ENCODE assay signal across 1 cellular context in the genomic region with DNA sequence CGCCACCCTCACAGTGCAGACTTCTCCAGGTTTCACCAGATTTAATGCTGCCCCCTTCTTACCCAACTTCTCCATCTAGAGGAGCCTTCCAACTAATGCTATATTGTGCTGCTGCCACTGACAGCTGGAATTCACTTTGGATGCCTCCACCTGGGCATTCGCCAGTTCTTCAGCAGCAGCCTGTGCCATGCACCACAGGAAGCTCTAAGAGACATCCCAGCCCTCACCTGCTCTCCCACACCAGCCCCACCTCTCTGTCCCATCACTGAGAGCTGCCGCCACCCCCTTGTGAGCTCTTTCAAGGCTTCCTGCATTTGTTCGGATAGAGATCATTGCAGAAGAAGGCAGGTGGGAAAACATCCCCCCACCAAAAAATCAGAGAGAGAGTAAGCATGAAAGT.
TF ChIP-seq lines count a peak whose summit lies in the region.

No MANE protein-coding gene starts in this region.

TF ChIP-seq in K562, 482 proteins besides CTCF, POLR2A, EP300 and RAD21:
- TF ChIP-seq CBFA2T3 (IDR thresholded peaks at IDR 0.05) (no peak), BCL6 (CRISPR knock-in tag; IDR thresholded peaks at IDR 0.05) (no peak), HDGF (IDR thresholded peaks at IDR 0.05) (no peak), DDX20 (tag; IDR thresholded peaks at IDR 0.05; ENCODE audit: low read depth) (no peak), NFYB (IDR thresholded peaks at IDR 0.05; ENCODE audit: extremely low read depth, insufficient read length) (no peak), SIN3B (IDR thresholded peaks at IDR 0.05; ENCODE audit: low read depth) (no peak)
- TF ChIP-seq, protein P1, sequence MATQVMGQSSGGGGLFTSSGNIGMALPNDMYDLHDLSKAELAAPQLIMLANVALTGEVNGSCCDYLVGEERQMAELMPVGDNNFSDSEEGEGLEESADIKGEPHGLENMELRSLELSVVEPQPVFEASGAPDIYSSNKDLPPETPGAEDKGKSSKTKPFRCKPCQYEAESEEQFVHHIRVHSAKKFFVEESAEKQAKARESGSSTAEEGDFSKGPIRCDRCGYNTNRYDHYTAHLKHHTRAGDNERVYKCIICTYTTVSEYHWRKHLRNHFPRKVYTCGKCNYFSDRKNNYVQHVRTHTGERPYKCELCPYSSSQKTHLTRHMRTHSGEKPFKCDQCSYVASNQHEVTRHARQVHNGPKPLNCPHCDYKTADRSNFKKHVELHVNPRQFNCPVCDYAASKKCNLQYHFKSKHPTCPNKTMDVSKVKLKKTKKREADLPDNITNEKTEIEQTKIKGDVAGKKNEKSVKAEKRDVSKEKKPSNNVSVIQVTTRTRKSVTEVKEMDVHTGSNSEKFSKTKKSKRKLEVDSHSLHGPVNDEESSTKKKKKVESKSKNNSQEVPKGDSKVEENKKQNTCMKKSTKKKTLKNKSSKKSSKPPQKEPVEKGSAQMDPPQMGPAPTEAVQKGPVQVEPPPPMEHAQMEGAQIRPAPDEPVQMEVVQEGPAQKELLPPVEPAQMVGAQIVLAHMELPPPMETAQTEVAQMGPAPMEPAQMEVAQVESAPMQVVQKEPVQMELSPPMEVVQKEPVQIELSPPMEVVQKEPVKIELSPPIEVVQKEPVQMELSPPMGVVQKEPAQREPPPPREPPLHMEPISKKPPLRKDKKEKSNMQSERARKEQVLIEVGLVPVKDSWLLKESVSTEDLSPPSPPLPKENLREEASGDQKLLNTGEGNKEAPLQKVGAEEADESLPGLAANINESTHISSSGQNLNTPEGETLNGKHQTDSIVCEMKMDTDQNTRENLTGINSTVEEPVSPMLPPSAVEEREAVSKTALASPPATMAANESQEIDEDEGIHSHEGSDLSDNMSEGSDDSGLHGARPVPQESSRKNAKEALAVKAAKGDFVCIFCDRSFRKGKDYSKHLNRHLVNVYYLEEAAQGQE (CRISPR knock-in tag; IDR thresholded peaks at IDR 0.05; ENCODE audit: low read depth), result no peak
